Comparison of ENCODE assay signal across 2 cellular contexts in the genomic region with DNA sequence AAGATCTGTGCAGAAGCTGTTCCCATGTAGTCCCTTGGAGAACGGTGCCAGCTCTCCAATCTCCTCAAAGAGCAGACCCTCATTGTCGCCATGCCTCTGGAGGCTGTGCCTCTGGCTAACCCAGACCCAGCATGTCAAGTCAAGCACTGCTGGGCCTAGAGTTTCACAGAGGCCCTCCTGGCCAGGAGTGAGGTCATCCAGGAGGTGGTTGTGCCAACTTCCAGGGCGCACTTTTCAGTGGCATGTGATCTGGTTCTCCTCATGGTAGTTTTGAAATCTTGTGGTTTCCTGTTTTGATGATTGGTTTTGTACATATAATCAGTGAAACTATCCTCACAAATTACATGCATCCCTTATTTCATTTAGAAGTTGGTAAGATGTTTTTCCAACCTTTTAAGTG.
TF ChIP-seq lines count a peak whose summit lies in the region.

No MANE protein-coding gene starts in this region.

TF ChIP-seq in liver, 16 proteins besides CTCF, POLR2A, EP300 and RAD21 (continued from another document):
- TF ChIP-seq MAX (IDR thresholded peaks at IDR 0.05) (peak; percentile 61), EGR1 (IDR thresholded peaks at IDR 0.05; ENCODE audit: low read depth in 2 of 2) (no peak), HNF4G (IDR thresholded peaks at IDR 0.05) (no peak), GABPA (IDR thresholded peaks at IDR 0.05 in 1 of 2, conservative IDR thresholded peaks at IDR 0.05 in 1 of 2) (no peak), SP1 (IDR thresholded peaks at IDR 0.05) (no peak), ATF3 (IDR thresholded peaks at IDR 0.05) (peak; percentile 50), YY1 (IDR thresholded peaks at IDR 0.05) (peak; percentile 21), TAF1 (conservative IDR thresholded peaks at IDR 0.05) (no peak), HNF4A (conservative IDR thresholded peaks at IDR 0.05) (peak in 1 of 2 donors; percentile 45), NR2F2 (IDR thresholded peaks at IDR 0.05) (no peak), FOXA2 (IDR thresholded peaks at IDR 0.05) (no peak), ZBTB33 (IDR thresholded peaks at IDR 0.05) (no peak), JUND (IDR thresholded peaks at IDR 0.05) (peak; percentile 91)
TF ChIP-seq in liver: peak in this region for 6.

TF ChIP-seq in HepG2, 621 proteins besides CTCF, POLR2A, EP300 and RAD21 (continued from another document):
- TF ChIP-seq, protein P1, sequence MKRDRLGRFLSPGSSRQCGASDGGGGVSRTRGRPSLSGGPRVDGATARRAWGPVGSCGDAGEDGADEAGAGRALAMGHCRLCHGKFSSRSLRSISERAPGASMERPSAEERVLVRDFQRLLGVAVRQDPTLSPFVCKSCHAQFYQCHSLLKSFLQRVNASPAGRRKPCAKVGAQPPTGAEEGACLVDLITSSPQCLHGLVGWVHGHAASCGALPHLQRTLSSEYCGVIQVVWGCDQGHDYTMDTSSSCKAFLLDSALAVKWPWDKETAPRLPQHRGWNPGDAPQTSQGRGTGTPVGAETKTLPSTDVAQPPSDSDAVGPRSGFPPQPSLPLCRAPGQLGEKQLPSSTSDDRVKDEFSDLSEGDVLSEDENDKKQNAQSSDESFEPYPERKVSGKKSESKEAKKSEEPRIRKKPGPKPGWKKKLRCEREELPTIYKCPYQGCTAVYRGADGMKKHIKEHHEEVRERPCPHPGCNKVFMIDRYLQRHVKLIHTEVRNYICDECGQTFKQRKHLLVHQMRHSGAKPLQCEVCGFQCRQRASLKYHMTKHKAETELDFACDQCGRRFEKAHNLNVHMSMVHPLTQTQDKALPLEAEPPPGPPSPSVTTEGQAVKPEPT (CRISPR knock-in tag; IDR thresholded peaks at IDR 0.05; ENCODE audit: low read depth), result no peak
- TF ChIP-seq DNMT1 (CRISPR knock-in tag; IDR thresholded peaks at IDR 0.05), result no peak
TF ChIP-seq in HepG2: peak in this region for 0.
